35 cellular contexts compared by ENCODE assay signal in genomic region chr5:177983763-177984564, GRCh38. TPM values are rescaled to one million over a fixed set of nuclear protein-coding genes. Genes with fewer than 3 reads are reported as not detected.
DNase-seq lines count a peak whose midpoint lies in the region; ATAC-seq and TF ChIP-seq lines count a peak whose summit lies in the region.
"Had no signal": no experiment of that assay in that cellular context is flagged by ENCODE, and none has a peak within 500 bp of the region (broad histone marks: within the 10 kb centered on the region; RNA-seq: fewer than 3 reads in every experiment).

No MANE protein-coding gene starts in this region.

- no peak for TF ChIP-seq CTCF in IMR-90 (conservative IDR thresholded peaks at IDR 0.05; ENCODE audit: low read depth, low read length)
- TF ChIP-seq CTCF in WERI-Rb-1 (IDR thresholded peaks at IDR 0.05; ENCODE audit: low read depth, low read length), result no peak
- no peak for TF ChIP-seq CTCF in brain microvascular endothelial cell (IDR thresholded peaks at IDR 0.05; ENCODE audit: low read depth, low read length, missing control alignments)

- peaks cover 30% of the 10 kb centered on the region for H3K4me1 Mint-ChIP-seq in stimulated activated naive CD8-positive, alpha-beta T cell treated with anti-CD3 and anti-CD28 coated beads, Interleukin-15, amount 100 ng/mL, for 72 hours
- H3K4me1 Mint-ChIP-seq: central memory CD8-positive, alpha-beta T cell; IgD-negative memory B cell; natural killer cell had no signal

- in situ Hi-C loops in IMR-90 (cut with MboI; ENCODE audit: low sequenced_read_pairs), result no loop called here
- in situ Hi-C loops in brain microvascular endothelial cell (cut with HindIII; ENCODE audit: low pct_ligation_motif_present, low sequenced_read_pairs), result no loop called here

- H3K14ac ChIP-seq in IMR-90 (replicated peaks; ENCODE audit: low read depth, low read length), result no peak overlapping the region

- H2BK5ac ChIP-seq in IMR-90 (ENCODE audit: low read depth, low read length, poor library complexity, severe bottlenecking), result no peak overlapping the region

- no peak overlapping the region for H2BK15ac ChIP-seq in IMR-90 (ENCODE audit: low read depth, low read length)

- peaks cover 78% of the 10 kb centered on the region for H3K27me3 Mint-ChIP-seq in stimulated activated naive CD8-positive, alpha-beta T cell treated with anti-CD3 and anti-CD28 coated beads, Interleukin-15, amount 100 ng/mL, for 72 hours

- H3K4me3 Mint-ChIP-seq in stimulated activated naive CD8-positive, alpha-beta T cell treated with anti-CD3 and anti-CD28 coated beads, Interleukin-15, amount 100 ng/mL, for 72 hours, result peak overlapping the region; percentile 63 to 80
- H3K4me3 Mint-ChIP-seq: activated CD4-positive, alpha-beta memory T cell treated with anti-CD3 and anti-CD28 coated beads, Interleukin-2, amount 10 ng/mL, durations not matched to agents 7 days and 5 days; CD4-positive, alpha-beta T cell; IgD-negative memory B cell; natural killer cell had no signal

- no peak for TF ChIP-seq POLR2A in IMR-90 (IDR thresholded peaks at IDR 0.05; ENCODE audit: low read depth, low read length)

- no peak overlapping the region for H3K4me2 ChIP-seq in IMR-90 (ENCODE audit: low read depth, low read length)

- TF ChIP-seq RAD21 in IMR-90 (IDR thresholded peaks at IDR 0.05; ENCODE audit: low read length), result no peak

- intact Hi-C loops in IMR-90 (cut with micrococcal nuclease), result no loop called here

- no peak overlapping the region for H4K91ac ChIP-seq in IMR-90 (ENCODE audit: insufficient read depth, low read depth, low read length)

- WGBS in IMR-90 (ENCODE audit: extremely low coverage in 2 of 2, insufficient read length in 1 of 2), 2 experiments, result 18% methylated on average over 22 of the region's 44 CpGs; no CpG with 5 or more reads in 1 of the 2 experiments

- POLR2A ChIA-PET in IMR-90 (lab: Charles Lee; ENCODE audit: unreplicated experiment), result no interaction called here

- H3K9me3 Mint-ChIP-seq in stimulated activated naive CD8-positive, alpha-beta T cell treated with anti-CD3 and anti-CD28 coated beads, Interleukin-15, amount 100 ng/mL, for 72 hours, result no peaks in the 10 kb centered on the region
- no peaks in the 10 kb centered on the region for H3K9me3 Mint-ChIP-seq in activated naive CD4-positive, alpha-beta T cell treated with anti-CD3 and anti-CD28 coated beads, Interleukin-2, amount 50 U/mL, for 72 hours
- H3K9me3 Mint-ChIP-seq: activated CD4-positive, alpha-beta memory T cell treated with anti-CD3 and anti-CD28 coated beads, Interleukin-2, amount 10 ng/mL, durations not matched to agents 7 days and 5 days; activated naive CD8-positive, alpha-beta T cell treated with anti-CD3 and anti-CD28 coated beads, Interleukin-2, amount 50 U/mL, for 24 hours; CD4-positive, alpha-beta T cell; central memory CD8-positive, alpha-beta T cell; IgD-negative memory B cell; natural killer cell; stimulated activated naive B cell treated with anti-CD40 and anti-IgM and Interleukin-4, amounts not matched to agents 10 μg/mL and 1 μg/mL and 100 μg/mL, for 72 hours had no signal

- H3K9me3 ChIP-seq in IMR-90 (ENCODE audit: control insufficient read depth, insufficient read depth, low read length) (no peaks in the 10 kb centered on the region), WERI-Rb-1 (ENCODE audit: severe bottlenecking) (no peaks in the 10 kb centered on the region)
- H3K9me3 ChIP-seq: gastrocnemius medialis, ovary had no signal

- no peak overlapping the region for H4K5ac ChIP-seq in IMR-90 (ENCODE audit: low read depth, low read length)

- no peak for DNase-seq in stimulated activated naive CD8-positive, alpha-beta T cell treated with anti-CD3 and anti-CD28 coated beads, Interleukin-15, amount 100 ng/mL, for 72 hours
- no peak for DNase-seq in stimulated activated naive CD8-positive, alpha-beta T cell treated with anti-CD3 and anti-CD28 coated beads, Interleukin-15, Interleukin-2, amounts not matched to agents 100 U/mL and 50 U/mL, for 24 hours
- DNase-seq in IMR-90 (no peak), islet precursor cell (peak; percentile 49), WERI-Rb-1 (no peak), brain microvascular endothelial cell (no peak), COR-L47 (lab: John Stamatoyannopoulos, UW) (no peak)
- no peak for DNase-seq in activated naive CD4-positive, alpha-beta T cell treated with anti-CD3 and anti-CD28 coated beads, Interleukin-2, amount 50 U/mL, for 72 hours (ENCODE audit: low spot score in 2 of 2)
- DNase-seq: activated CD4-positive, alpha-beta memory T cell treated with anti-CD3 and anti-CD28 coated beads, Interleukin-2, amount 10 ng/mL, durations not matched to agents 7 days and 5 days; activated effector memory CD4-positive, alpha-beta T cell treated with Interleukin-2 at 50 U/mL for 16 hours; activated naive CD8-positive, alpha-beta T cell treated with anti-CD3 and anti-CD28 coated beads, Interleukin-2, amount 50 U/mL, for 24 hours; CD4-positive, alpha-beta T cell; DMS 273 treated with DMSO at 0.1 percent for 48 hours; EL; gastrocnemius medialis; midbrain; natural killer cell; NCI-H1105; NCI-H187 treated with DMSO at 0.1 percent for 48 hours; NCI-H526 treated with DMSO at 0.1 percent for 48 hours; ovary; right cardiac atrium; SIG-M5; stimulated activated CD4-positive, alpha-beta T cell treated with anti-CD3 and anti-CD28 coated beads, Interleukin-4, amount 100 ng/mL, for 24 hours; stimulated activated naive B cell treated with anti-CD40 and anti-IgM and Interleukin-4, amounts not matched to agents 10 μg/mL and 1 μg/mL and 100 μg/mL, for 72 hours had no signal

- H4K8ac ChIP-seq in IMR-90 (ENCODE audit: low read depth in 2 of 2, low read length in 2 of 2), result no peak overlapping the region

- H3K27ac Mint-ChIP-seq in stimulated activated naive CD8-positive, alpha-beta T cell treated with anti-CD3 and anti-CD28 coated beads, Interleukin-15, amount 100 ng/mL, for 72 hours, result no peak overlapping the region
- H3K27ac Mint-ChIP-seq in activated naive CD4-positive, alpha-beta T cell treated with anti-CD3 and anti-CD28 coated beads, Interleukin-2, amount 50 U/mL, for 72 hours, result no peak overlapping the region
- H3K27ac Mint-ChIP-seq: activated CD4-positive, alpha-beta memory T cell treated with anti-CD3 and anti-CD28 coated beads, Interleukin-2, amount 10 ng/mL, durations not matched to agents 7 days and 5 days; activated naive CD8-positive, alpha-beta T cell treated with anti-CD3 and anti-CD28 coated beads, Interleukin-2, amount 50 U/mL, for 24 hours; CD4-positive, alpha-beta T cell; IgD-negative memory B cell; natural killer cell; stimulated activated naive B cell treated with anti-CD40 and anti-IgM and Interleukin-4, amounts not matched to agents 10 μg/mL and 1 μg/mL and 100 μg/mL, for 72 hours had no signal

- CTCF ChIA-PET in IMR-90 (lab: Yijun Ruan, JAX), result no interaction called here

- peaks cover 34% of the 10 kb centered on the region for H3K27me3 ChIP-seq in IMR-90 (ENCODE audit: control insufficient read depth, insufficient read depth, low read length)
- H3K27me3 ChIP-seq in WERI-Rb-1 (ENCODE audit: insufficient read depth, low read depth, severe bottlenecking), result no peaks in the 10 kb centered on the region
- peaks cover 43% of the 10 kb centered on the region for H3K27me3 ChIP-seq in brain microvascular endothelial cell (replicated peaks)
- H3K27me3 ChIP-seq: ovary had no signal

- no peak overlapping the region for H3K27ac ChIP-seq in IMR-90 (ENCODE audit: insufficient read depth, low read length)
- no peak overlapping the region for H3K27ac ChIP-seq in WERI-Rb-1
- no peak overlapping the region for H3K27ac ChIP-seq in brain microvascular endothelial cell
- H3K27ac ChIP-seq: gastrocnemius medialis, ovary had no signal

- no peak overlapping the region for H2BK120ac ChIP-seq in IMR-90 (ENCODE audit: low read depth, low read length)

- no peak overlapping the region for H2BK20ac ChIP-seq in IMR-90 (ENCODE audit: low read depth, low read length)

- H3K9ac ChIP-seq in IMR-90 (ENCODE audit: low read depth, low read length), result no peak overlapping the region

- no peaks in the 10 kb centered on the region for H3K9me1 ChIP-seq in IMR-90 (ENCODE audit: insufficient read depth, low read length)

- no peaks in the 10 kb centered on the region for H3K36me3 Mint-ChIP-seq in activated naive CD4-positive, alpha-beta T cell treated with anti-CD3 and anti-CD28 coated beads, Interleukin-2, amount 50 U/mL, for 72 hours
- H3K36me3 Mint-ChIP-seq: IgD-negative memory B cell; natural killer cell; stimulated activated naive B cell treated with anti-CD40 and anti-IgM and Interleukin-4, amounts not matched to agents 10 μg/mL and 1 μg/mL and 100 μg/mL, for 72 hours had no signal

- no peak overlapping the region for H3K23ac ChIP-seq in IMR-90 (ENCODE audit: low read depth, low read length)

- dilution Hi-C loops in IMR-90 (cut with HindIII; ENCODE audit: low sequenced_read_pairs, unreplicated experiment), result no loop called here

- H3K4me3 ChIP-seq in IMR-90 (ENCODE audit: insufficient read depth, low read depth, low read length), result no peak overlapping the region
- H3K4me3 ChIP-seq in WERI-Rb-1 (ENCODE audit: low read depth, low read length), result no peak overlapping the region
- no peak overlapping the region for H3K4me3 ChIP-seq in brain microvascular endothelial cell (ENCODE audit: low read depth, low read length)
- H3K4me3 ChIP-seq: gastrocnemius medialis, GM12878, ovary had no signal

- no TSS peak for BruUV-seq in IMR-90 (replicated peaks; lab: Mats Ljungman, UMichigan)

- no peak overlapping the region for H2AK5ac ChIP-seq in IMR-90 (ENCODE audit: low read depth, low read length)

- no peak overlapping the region for H3K4ac ChIP-seq in IMR-90 (ENCODE audit: low read depth, low read length)

- ATAC-seq in stimulated activated naive CD8-positive, alpha-beta T cell treated with anti-CD3 and anti-CD28 coated beads, Interleukin-15, amount 100 ng/mL, for 72 hours, result no peak
- ATAC-seq in stimulated activated naive CD8-positive, alpha-beta T cell treated with anti-CD3 and anti-CD28 coated beads, Interleukin-15, Interleukin-2, amounts not matched to agents 100 U/mL and 50 U/mL, for 24 hours, result no peak
- ATAC-seq in IMR-90 (ENCODE audit: low read depth), result 0 out of 2 replicates have a peak, but pooled peaks have one; percentile 22
- no peak for ATAC-seq in activated naive CD4-positive, alpha-beta T cell treated with anti-CD3 and anti-CD28 coated beads, Interleukin-2, amount 50 U/mL, for 72 hours
- ATAC-seq: activated CD4-positive, CD25-positive, alpha-beta regulatory T cell treated with anti-CD3 and anti-CD28 coated beads, Interleukin-2, amount 50 U/mL, for 24 hours; activated naive CD8-positive, alpha-beta T cell treated with anti-CD3 and anti-CD28 coated beads, Interleukin-2, amount 50 U/mL, for 24 hours; gastrocnemius medialis; GM12878; natural killer cell; Panc1; right cardiac atrium; stimulated activated naive B cell treated with anti-CD40 and anti-IgM and Interleukin-4, amounts not matched to agents 10 μg/mL and 1 μg/mL and 100 μg/mL, for 72 hours had no signal

- H4K20me1 ChIP-seq in IMR-90 (ENCODE audit: insufficient read depth, low read length), result no peaks in the 10 kb centered on the region

- H3K4me1 ChIP-seq in IMR-90 (ENCODE audit: control insufficient read depth, insufficient read depth, low read length), result no peaks in the 10 kb centered on the region
- H3K4me1 ChIP-seq: gastrocnemius medialis had no signal

- H2AFZ ChIP-seq in IMR-90 (replicated peaks; ENCODE audit: low read length, poor library complexity), result no peak overlapping the region

- H3K36me3 ChIP-seq in IMR-90 (ENCODE audit: control insufficient read depth, insufficient read depth, low read length), result no peaks in the 10 kb centered on the region
- H3K36me3 ChIP-seq in WERI-Rb-1, result no peaks in the 10 kb centered on the region
- no peaks in the 10 kb centered on the region for H3K36me3 ChIP-seq in brain microvascular endothelial cell (replicated peaks)
- H3K36me3 ChIP-seq: gastrocnemius medialis, ovary had no signal

- H3K79me1 ChIP-seq in IMR-90 (ENCODE audit: low read depth in 1 of 2, low read length in 2 of 2), result no peaks in the 10 kb centered on the region

- H3K18ac ChIP-seq in IMR-90 (ENCODE audit: low read depth, low read length), result no peak overlapping the region

- H3K56ac ChIP-seq in IMR-90 (ENCODE audit: extremely low read depth, insufficient read depth, low read length), result no peak overlapping the region

- no peak overlapping the region for H2AK9ac ChIP-seq in IMR-90 (replicated peaks; ENCODE audit: low read depth, low read length, poor library complexity)

RNA-seq across cellular contexts. Expression of gene PROP1, which starts 12.1 kb away (rescaled TPM):
- total RNA-seq in IMR-90 (2012; rRNA removed), result not detected in 2 replicates
- not detected in 2 replicates for polyA plus RNA-seq in IMR-90 (2012; rRNA removed)
- polyA plus RNA-seq in IMR-90 (2012; cell fraction: cytosol; rRNA removed), result not detected in 2 replicates
- polyA plus RNA-seq in IMR-90 (2012; cell fraction: nucleus; rRNA removed; ENCODE audit: low replicate concordance), result not detected in 2 replicates
- total RNA-seq in activated naive CD4-positive, alpha-beta T cell treated with anti-CD3 and anti-CD28 coated beads, Interleukin-2, amount 50 U/mL, for 72 hours, result not detected
- total RNA-seq: activated CD4-positive, alpha-beta memory T cell treated with anti-CD3 and anti-CD28 coated beads, Interleukin-2, amount 10 ng/mL, durations not matched to agents 7 days and 5 days; CD4-positive, alpha-beta T cell; dermis blood vessel endothelial cell; gastrocnemius medialis; GM12878; H4; liver; natural killer cell; ovary; right cardiac atrium; temporal lobe; urinary bladder had no signal
- polyA plus RNA-seq: GM12878, IgD-negative memory B cell, liver, ovary, right cardiac atrium, urinary bladder had no signal
